Comparison of ENCODE assay signal across 25 cellular contexts in genomic region chr22:35797411-35797810, GRCh38.
"Had no signal": no experiment of that assay in that cellular context is flagged by ENCODE, and none has a peak within 500 bp of the region (broad histone marks: within the 10 kb centered on the region; RNA-seq: fewer than 3 reads in every experiment).

No MANE protein-coding gene starts in this region.

- DNase-seq: hippocampal formation; kidney; left ventricle myocardium inferior; midbrain; mucosa of descending colon; naive thymus-derived CD4-positive, alpha-beta T cell; ovary; retina; right cardiac atrium; stimulated activated CD4-positive, alpha-beta T cell treated with anti-CD3 and anti-CD28 coated beads, Interleukin-12 subunit alpha, Interleukin-12 subunit beta, amount 100 ng/mL, for 4 hours; stimulated activated CD4-positive, alpha-beta T cell treated with anti-CD3 and anti-CD28 coated beads, Interleukin-15, amount 100 ng/mL, for 24 hours; stimulated activated CD4-positive, alpha-beta T cell treated with anti-CD3 and anti-CD28 coated beads, Interleukin-2, amount 100 ng/mL, for 24 hours; stimulated activated CD4-positive, alpha-beta T cell treated with anti-CD3 and anti-CD28 coated beads, Interleukin-4, amount 100 ng/mL, for 1 hour; stimulated activated naive B cell treated with anti-CD40 and anti-IgM and Interleukin-4, amounts not matched to agents 10 μg/mL and 1 μg/mL and 100 μg/mL, for 72 hours; stimulated activated naive CD8-positive, alpha-beta T cell treated with anti-CD3 and anti-CD28 coated beads, Interleukin-15, Interleukin-2, amounts not matched to agents 100 U/mL and 50 U/mL, for 24 hours; stomach; tibial artery; uterus had no signal

- H3K27ac Mint-ChIP-seq: naive thymus-derived CD4-positive, alpha-beta T cell; natural killer cell treated with Interleukin-12 subunit alpha and Interleukin-12 subunit beta and Interleukin-15 and Interleukin-18, amount 100 ng/mL, for 72 hours; progenitor cell of endocrine pancreas; stimulated activated naive B cell treated with anti-CD40 and anti-IgM and Interleukin-4, amounts not matched to agents 10 μg/mL and 1 μg/mL and 100 μg/mL, for 72 hours; type B pancreatic cell had no signal

- H3K27me3 ChIP-seq: ovary, stomach, tibial artery, uterus had no signal

- H3K9me3 ChIP-seq: left ventricle myocardium inferior, mucosa of descending colon, ovary, stomach, thoracic aorta, tibial artery, uterus had no signal

- H3K4me1 Mint-ChIP-seq: naive thymus-derived CD4-positive, alpha-beta T cell; stimulated activated naive B cell treated with anti-CD40 and anti-IgM and Interleukin-4, amounts not matched to agents 10 μg/mL and 1 μg/mL and 100 μg/mL, for 72 hours had no signal

- ATAC-seq: mucosa of descending colon; naive thymus-derived CD4-positive, alpha-beta T cell; natural killer cell treated with Interleukin-12 subunit alpha and Interleukin-12 subunit beta and Interleukin-15 and Interleukin-18, amount 100 ng/mL, for 72 hours; right cardiac atrium; sciatic nerve; stimulated activated naive B cell treated with anti-CD40 and anti-IgM and Interleukin-4, amounts not matched to agents 10 μg/mL and 1 μg/mL and 100 μg/mL, for 72 hours; stimulated activated naive CD8-positive, alpha-beta T cell treated with anti-CD3 and anti-CD28 coated beads, Interleukin-15, Interleukin-2, amounts not matched to agents 100 U/mL and 50 U/mL, for 24 hours had no signal

- H3K4me1 ChIP-seq: uterus had no signal

- H3K9me3 Mint-ChIP-seq: natural killer cell treated with Interleukin-12 subunit alpha and Interleukin-12 subunit beta and Interleukin-15 and Interleukin-18, amount 100 ng/mL, for 72 hours; stimulated activated naive B cell treated with anti-CD40 and anti-IgM and Interleukin-4, amounts not matched to agents 10 μg/mL and 1 μg/mL and 100 μg/mL, for 72 hours; type B pancreatic cell had no signal

- H3K27ac ChIP-seq: left ventricle myocardium inferior, ovary, skin epidermis, stomach, thoracic aorta, tibial artery, uterus had no signal

- H3K4me3 ChIP-seq: left ventricle myocardium inferior, lung, mucosa of descending colon, ovary, skin epidermis, stomach, thoracic aorta, tibial artery, uterus had no signal

- H3K27me3 Mint-ChIP-seq: progenitor cell of endocrine pancreas, type B pancreatic cell had no signal

- H3K36me3 ChIP-seq: left ventricle myocardium inferior, ovary, stomach, thoracic aorta, tibial artery, uterus had no signal

- H3K36me3 Mint-ChIP-seq: natural killer cell treated with Interleukin-12 subunit alpha and Interleukin-12 subunit beta and Interleukin-15 and Interleukin-18, amount 100 ng/mL, for 72 hours; stimulated activated naive B cell treated with anti-CD40 and anti-IgM and Interleukin-4, amounts not matched to agents 10 μg/mL and 1 μg/mL and 100 μg/mL, for 72 hours had no signal

- H3K4me3 Mint-ChIP-seq: naive thymus-derived CD4-positive, alpha-beta T cell; natural killer cell treated with Interleukin-12 subunit alpha and Interleukin-12 subunit beta and Interleukin-15 and Interleukin-18, amount 100 ng/mL, for 72 hours; stimulated activated naive B cell treated with anti-CD40 and anti-IgM and Interleukin-4, amounts not matched to agents 10 μg/mL and 1 μg/mL and 100 μg/mL, for 72 hours; type B pancreatic cell had no signal
